Comparison of ENCODE assay signal across 8 cellular contexts in the genomic region with DNA sequence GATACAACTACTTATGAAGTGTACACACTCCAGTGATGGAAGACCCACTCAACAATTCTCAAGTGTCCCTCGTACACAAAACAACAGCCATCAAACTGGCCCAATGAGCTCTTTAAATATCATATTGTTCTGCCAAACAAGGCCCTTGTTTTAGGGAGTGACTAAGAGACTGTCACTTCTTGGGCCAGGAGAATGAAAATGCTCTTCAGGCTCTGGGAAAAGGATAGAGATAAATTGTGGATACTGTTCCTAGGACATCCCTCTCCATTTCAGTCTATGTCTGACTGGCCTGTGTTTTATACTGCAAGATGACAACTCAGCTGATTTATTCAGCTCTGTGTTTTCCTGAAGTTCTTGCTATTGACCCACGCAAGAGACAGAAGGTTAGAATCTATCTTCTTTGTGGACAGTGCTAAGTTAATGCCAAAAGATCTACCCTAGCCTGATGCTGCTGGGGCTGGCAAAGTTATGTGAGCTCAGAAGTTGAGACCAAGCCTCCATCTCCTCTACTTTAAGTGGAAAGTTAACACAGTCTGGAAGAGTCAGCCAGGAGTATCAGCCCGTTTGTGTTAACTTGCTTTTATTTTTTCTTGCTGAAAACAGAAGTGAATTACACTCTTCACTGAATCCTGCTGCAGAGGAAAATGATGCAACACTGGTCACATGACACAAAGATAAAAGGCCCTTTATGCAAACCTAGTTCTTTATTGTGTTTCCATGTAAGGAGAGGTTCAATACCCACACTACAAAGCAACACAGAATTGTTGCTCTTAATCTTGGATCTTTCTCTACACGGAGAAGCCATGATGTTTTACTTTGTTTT. TPM values are rescaled to one million over a fixed set of nuclear protein-coding genes. Genes with fewer than 3 reads are reported as not detected.
DNase-seq lines count a peak whose midpoint lies in the region; ATAC-seq and TF ChIP-seq lines count a peak whose summit lies in the region.

No MANE protein-coding gene starts in this region.

- H3K9me3 Mint-ChIP-seq in activated naive CD4-positive, alpha-beta T cell treated with anti-CD3 and anti-CD28 coated beads, Interleukin-2, amount 50 U/mL, for 24 hours: no peaks in the 10 kb centered on the region

- H3K4me1 Mint-ChIP-seq in activated naive CD4-positive, alpha-beta T cell treated with anti-CD3 and anti-CD28 coated beads, Interleukin-2, amount 50 U/mL, for 24 hours: peaks cover 18% of the 10 kb centered on the region

- POLR2A ChIA-PET in GM10248 (lab: Yijun Ruan, JAX): no interaction called here

- no peak overlapping the region for H3K4me3 ChIP-seq in fibroblast of the aortic adventitia (ENCODE audit: low read depth, low read length)

- no peak for ATAC-seq in HG03565 (IDR thresholded peaks at IDR 0.05; ENCODE audit: unreplicated experiment)
- no peak for ATAC-seq in activated CD4-positive, CD25-positive, alpha-beta regulatory T cell treated with anti-CD3 and anti-CD28 coated beads, Interleukin-2, amount 50 U/mL, for 24 hours

- peak overlapping the region; percentile 23 for H3K4me3 Mint-ChIP-seq in activated naive CD4-positive, alpha-beta T cell treated with anti-CD3 and anti-CD28 coated beads, Interleukin-2, amount 50 U/mL, for 24 hours

- DNase-seq in activated naive CD4-positive, alpha-beta T cell treated with anti-CD3 and anti-CD28 coated beads, Interleukin-2, amount 50 U/mL, for 16 hours: no peak
- peak; percentile 56 for DNase-seq in SW480 (ENCODE audit: low spot score)
- DNase-seq in fibroblast of the aortic adventitia (ENCODE audit: low read depth): peak; percentile 74
- peak; percentile 83 for DNase-seq in renal cortical epithelial cell (ENCODE audit: low read depth)
- no peak for DNase-seq in GM10248 (ENCODE audit: extremely low spot score)

- CTCF ChIA-PET in GM10248 (lab: Yijun Ruan, JAX): interaction anchor here (1.1 to 1.6 kb wide), 4 partner anchors 12 to 269 kb away, joined by 3 to 7 read pairs (median 3); a partner anchor contains a TSS

- H3K27ac Mint-ChIP-seq in activated naive CD4-positive, alpha-beta T cell treated with anti-CD3 and anti-CD28 coated beads, Interleukin-2, amount 50 U/mL, for 24 hours: peak overlapping the region; percentile 76

- no peak for TF ChIP-seq CTCF in fibroblast of the aortic adventitia (IDR thresholded peaks at IDR 0.05; ENCODE audit: insufficient read depth, low read length)
- no peak for TF ChIP-seq CTCF in GM10248 (IDR thresholded peaks at IDR 0.05; ENCODE audit: control extremely low read depth, extremely low read depth, low read depth, missing control alignments)

- peaks cover 7% of the 10 kb centered on the region for H3K27me3 Mint-ChIP-seq in activated naive CD4-positive, alpha-beta T cell treated with anti-CD3 and anti-CD28 coated beads, Interleukin-2, amount 50 U/mL, for 24 hours

- no peaks in the 10 kb centered on the region for H3K36me3 Mint-ChIP-seq in activated naive CD4-positive, alpha-beta T cell treated with anti-CD3 and anti-CD28 coated beads, Interleukin-2, amount 50 U/mL, for 24 hours

RNA-seq across cellular contexts. Expression of a gene that starts 14.6 kb away (rescaled TPM):
- total RNA-seq in fibroblast of the aortic adventitia (ENCODE audit: low replicate concordance) (4.3 and 4.9 TPM in 2 replicates), renal cortical epithelial cell (2.6 and 16.2 TPM in 2 replicates)

Comparison
In these comparisons a context has a peak if more than half of its experiments do, and no peak if none do; other contexts are left out.
1. DNase-seq: peak in SW480 (single experiment), fibroblast of the aortic adventitia (single experiment) and renal cortical epithelial cell (single experiment); none in activated naive CD4-positive, alpha-beta T cell treated with anti-CD3 and anti-CD28 coated beads, Interleukin-2, amount 50 U/mL, for 16 hours (single experiment) and GM10248 (single experiment).